In genomic region chr2:232592687-232593407, GRCh38 we compare ENCODE assay signal across 8 cellular contexts. TPM values are rescaled to one million over a fixed set of nuclear protein-coding genes. Genes with fewer than 3 reads are reported as not detected.
DNase-seq lines count a peak whose midpoint lies in the region; TF ChIP-seq lines count a peak whose summit lies in the region.

No MANE protein-coding gene starts in this region.

- TF ChIP-seq CTCF in AG10803 (conservative IDR thresholded peaks at IDR 0.05; ENCODE audit: low read length), result peak; percentile 31

- H3K4me3 ChIP-seq in AG10803 (ENCODE audit: low read length), result no peak overlapping the region

- DNase-seq in AG10803 (ENCODE audit: low read depth) (peak; percentile 90), NCI-H2196 (lab: John Stamatoyannopoulos, UW; ENCODE audit: unreplicated experiment) (peak; percentile 46), dermis blood vessel endothelial cell (peak; percentile 84), lung microvascular endothelial cell (ENCODE audit: low read depth in 2 of 2) (peak; percentile 14 to 86), NCI-H2107 treated with DMSO at 0.1 percent for 48 hours (lab: John Stamatoyannopoulos, UW; ENCODE audit: unreplicated experiment) (no peak), superior temporal gyrus (ENCODE audit: extremely low spot score) (no peak)
- no peak for DNase-seq in stimulated activated CD8-positive, alpha-beta memory T cell treated with anti-CD3 and anti-CD28 coated beads, Interleukin-4, amount 100 ng/mL, for 48 hours
- no peak for DNase-seq in activated T-cell treated with anti-CD3 and anti-CD28 coated beads, Interleukin-2, amount 50 U/mL, for 48 hours

RNA-seq across cellular contexts. Expression of gene EFHD1, which starts 40.6 kb away (rescaled TPM):
- total RNA-seq in dermis blood vessel endothelial cell, result 0.14 and 0.17 TPM in 2 replicates
- total RNA-seq in lung microvascular endothelial cell, result 0.20 TPM in 1 of 2 replicates, not detected in the other

RNA-seq across cellular contexts. Expression of gene EIF4E2, which starts 42.4 kb away (rescaled TPM):
- total RNA-seq in dermis blood vessel endothelial cell (102 and 112 TPM in 2 replicates), lung microvascular endothelial cell (97.6 and 108 TPM in 2 replicates)

RNA-seq across cellular contexts. Expression of gene TIGD1, which starts 42.5 kb away (rescaled TPM):
- 1.3 and 1.5 TPM in 2 replicates for total RNA-seq in dermis blood vessel endothelial cell
- 0.87 and 1.8 TPM in 2 replicates for total RNA-seq in lung microvascular endothelial cell

RNA-seq across cellular contexts. Expression of gene CHRNG, which starts 53.4 kb away (rescaled TPM):
- total RNA-seq in dermis blood vessel endothelial cell, result not detected in 2 replicates
- not detected in 2 replicates for total RNA-seq in lung microvascular endothelial cell

Comparison
In these comparisons a context has a peak if more than half of its experiments do, and no peak if none do; other contexts are left out.
1. DNase-seq: peak in AG10803 (single experiment), NCI-H2196 (single experiment), dermis blood vessel endothelial cell (single experiment) and lung microvascular endothelial cell (2 of 2); none in stimulated activated CD8-positive, alpha-beta memory T cell treated with anti-CD3 and anti-CD28 coated beads, Interleukin-4, amount 100 ng/mL, for 48 hours (single experiment), NCI-H2107 treated with DMSO at 0.1 percent for 48 hours (single experiment), superior temporal gyrus (single experiment) and activated T-cell treated with anti-CD3 and anti-CD28 coated beads, Interleukin-2, amount 50 U/mL, for 48 hours (0 of 2).